Comparison of ENCODE assay signal across 24 cellular contexts in the genomic region with DNA sequence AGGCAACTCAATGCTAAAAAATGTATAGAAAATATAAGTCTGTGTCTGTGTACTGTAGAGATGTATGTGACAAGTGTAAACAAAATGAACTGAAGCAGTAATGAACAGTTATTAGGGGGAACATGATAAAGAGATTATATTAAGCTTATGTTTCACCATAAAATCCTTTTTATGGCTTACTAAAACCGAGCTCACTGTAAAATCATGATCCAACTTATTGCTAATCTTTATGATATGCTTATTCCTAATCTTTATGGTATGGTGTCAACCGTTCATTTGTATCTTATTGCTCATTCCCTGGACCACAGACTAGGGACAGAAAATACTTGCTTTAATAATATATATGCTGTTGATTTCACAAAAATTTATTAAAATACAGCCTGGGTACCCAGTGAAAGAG.
A peak's percentile ranks its signal among the peaks of the same experiment; 100 is the strongest.
DNase-seq lines count a peak whose midpoint lies in the region; ATAC-seq, FAIRE-seq and TF ChIP-seq lines count a peak whose summit lies in the region.
"Had no signal": no experiment of that assay in that cellular context is flagged by ENCODE, and none has a peak within 500 bp of the region (broad histone marks: within the 10 kb centered on the region; RNA-seq: fewer than 3 reads in every experiment).

No MANE protein-coding gene starts in this region.

- H3K27ac ChIP-seq in PC-9 (0 out of 2 replicates have a peak overlapping the region, but pooled peaks have one; percentile 4), mesenchymal stem cell (ENCODE audit: low read length, poor library complexity, severe bottlenecking) (no peak overlapping the region)
- H3K27ac ChIP-seq: A549, GM23248 had no signal

- H2AK5ac ChIP-seq in mesenchymal stem cell (ENCODE audit: low read length, severe bottlenecking) = no peak overlapping the region

- H2BK5ac ChIP-seq in mesenchymal stem cell (ENCODE audit: low read depth, low read length, poor library complexity, severe bottlenecking) = no peak overlapping the region

- no peak overlapping the region for H3K4me2 ChIP-seq in PC-9
- no peak overlapping the region for H3K4me2 ChIP-seq in mesenchymal stem cell (ENCODE audit: low read length, poor library complexity, severe bottlenecking)
- H3K4me2 ChIP-seq: A549 had no signal

- H4K91ac ChIP-seq in mesenchymal stem cell (ENCODE audit: low read length) = no peak overlapping the region

- peak; percentile 69 for ATAC-seq in left colon
- ATAC-seq: A549 had no signal

- no peak overlapping the region for H3K4me3 ChIP-seq in PC-9
- H3K4me3 ChIP-seq in mesenchymal stem cell (ENCODE audit: insufficient read depth in 1 of 2, low read depth in 1 of 2, low read length in 2 of 2) = no peak overlapping the region
- H3K4me3 ChIP-seq: A549, GM23248 had no signal

- no CpG with 5 or more reads among the region's 2 CpGs for WGBS in mesenchymal stem cell

- H2BK120ac ChIP-seq in mesenchymal stem cell (ENCODE audit: low read depth, low read length) = no peak overlapping the region

- no peaks in the 10 kb centered on the region for H4K20me1 ChIP-seq in PC-9 (ENCODE audit: insufficient read depth)

- H3K18ac ChIP-seq in mesenchymal stem cell (ENCODE audit: low read depth in 1 of 2, low read length in 2 of 2) = no peak overlapping the region

- H3K36me3 ChIP-seq in PC-9 (ENCODE audit: low read depth) (no peaks in the 10 kb centered on the region), mesenchymal stem cell (ENCODE audit: control insufficient read depth in 1 of 2, insufficient read depth in 2 of 2, low read depth in 1 of 2, low read length in 2 of 2) (no peaks in the 10 kb centered on the region)

- peaks cover 25% of the 10 kb centered on the region for H3F3A ChIP-seq in PC-9 (ENCODE audit: insufficient read depth, low read depth)

- H3K4me1 ChIP-seq in PC-9 (replicated peaks; ENCODE audit: insufficient read depth) (peaks cover 29% of the 10 kb centered on the region), mesenchymal stem cell (ENCODE audit: control insufficient read depth, insufficient read depth, low read depth, low read length) (peaks cover 6% of the 10 kb centered on the region)

- no peak overlapping the region for H3K9ac ChIP-seq in mesenchymal stem cell (ENCODE audit: low read length)
- H3K9ac ChIP-seq: GM23248 had no signal

- H3K4ac ChIP-seq in mesenchymal stem cell (ENCODE audit: low read depth in 1 of 2, low read length in 2 of 2) = no peak overlapping the region

- no peak overlapping the region for H3K14ac ChIP-seq in mesenchymal stem cell (ENCODE audit: low read length in 2 of 2)

- POLR2A ChIA-PET in PC-9 (lab: Charles Lee; ENCODE audit: unreplicated experiment) = no interaction called here

- no peaks in the 10 kb centered on the region for H3K27me3 ChIP-seq in PC-9 (ENCODE audit: insufficient read depth, low read depth)
- H3K27me3 ChIP-seq in mesenchymal stem cell (ENCODE audit: control insufficient read depth in 1 of 2, insufficient read depth in 1 of 2, low read length in 2 of 2) = peaks cover 0 to 3% of the 10 kb centered on the region in 2 experiments

- CTCF ChIA-PET in PC-9 (lab: Charles Lee) = interaction anchor here (0.7 kb wide), 1 partner anchor 27 kb away, joined by 3 read pairs; no protein-coding TSS in a partner anchor

- no peaks in the 10 kb centered on the region for H3K79me1 ChIP-seq in mesenchymal stem cell (replicated peaks; ENCODE audit: low read length, poor library complexity, severe bottlenecking)

- H2BK15ac ChIP-seq in mesenchymal stem cell (ENCODE audit: low read depth, poor library complexity, severe bottlenecking) = no peak overlapping the region

- no peak overlapping the region for H2BK12ac ChIP-seq in mesenchymal stem cell (ENCODE audit: low read length in 2 of 2)

- no peak overlapping the region for H4K8ac ChIP-seq in mesenchymal stem cell (ENCODE audit: low read length)

- DNase-seq in GM18507 (ENCODE audit: extremely low spot score, insufficient read length, low read depth) (no peak), PC-9 (no peak), left colon (no peak), mesenchymal stem cell (no peak), NCI-H226 (no peak), KG1 (lab: John Stamatoyannopoulos, UW) (no peak)
- DNase-seq in activated naive CD4-positive, alpha-beta T cell (lab: John Stamatoyannopoulos, UW) = no peak
- DNase-seq: 8988T; ACHN; AML-193; C1 segment of cervical spinal cord; Calu3; CD4-positive, alpha-beta memory T cell; COR-L47; DMS153; DND-41; GM23248; H7; HCEC 1CT had no signal

- H3K9me2 ChIP-seq in PC-9 (ENCODE audit: insufficient read depth) = no peaks in the 10 kb centered on the region

- peak; percentile 18 for FAIRE-seq in GM18507 (lab: Jason Lieb, UNC)
- FAIRE-seq: A549, G401.6, GM12892, GM19239, H1 had no signal

- no peak overlapping the region for H3K23ac ChIP-seq in mesenchymal stem cell (ENCODE audit: low read length in 2 of 2)

- H3K9me3 ChIP-seq in PC-9 (ENCODE audit: insufficient read depth, low read depth) = 0 out of 2 replicates have a peak, but pooled peaks cover 5% of the 10 kb centered on the region
- no peaks in the 10 kb centered on the region for H3K9me3 ChIP-seq in mesenchymal stem cell (ENCODE audit: control insufficient read depth, low read length)
- H3K9me3 ChIP-seq: A549 had no signal

- no peaks in the 10 kb centered on the region for H3K79me2 ChIP-seq in PC-9 (ENCODE audit: low read depth)

- H2AFZ ChIP-seq in PC-9 (no peak overlapping the region), mesenchymal stem cell (ENCODE audit: low read depth, low read length) (no peak overlapping the region)
- H2AFZ ChIP-seq: GM23248 had no signal

- BruUV-seq in PC-9 (replicated peaks; lab: Mats Ljungman, UMichigan) = no TSS peak

- intact Hi-C loops in PC-9 (cut with micrococcal nuclease; ENCODE audit: unreplicated experiment) = no loop called here
- intact Hi-C loops in left colon (cut with DNase I, micrococcal nuclease) = no loop called here

- no peak for TF ChIP-seq CTCF in PC-9 (conservative IDR thresholded peaks at IDR 0.05)
